Comparison of ENCODE assay signal across 8 cellular contexts in the genomic region with DNA sequence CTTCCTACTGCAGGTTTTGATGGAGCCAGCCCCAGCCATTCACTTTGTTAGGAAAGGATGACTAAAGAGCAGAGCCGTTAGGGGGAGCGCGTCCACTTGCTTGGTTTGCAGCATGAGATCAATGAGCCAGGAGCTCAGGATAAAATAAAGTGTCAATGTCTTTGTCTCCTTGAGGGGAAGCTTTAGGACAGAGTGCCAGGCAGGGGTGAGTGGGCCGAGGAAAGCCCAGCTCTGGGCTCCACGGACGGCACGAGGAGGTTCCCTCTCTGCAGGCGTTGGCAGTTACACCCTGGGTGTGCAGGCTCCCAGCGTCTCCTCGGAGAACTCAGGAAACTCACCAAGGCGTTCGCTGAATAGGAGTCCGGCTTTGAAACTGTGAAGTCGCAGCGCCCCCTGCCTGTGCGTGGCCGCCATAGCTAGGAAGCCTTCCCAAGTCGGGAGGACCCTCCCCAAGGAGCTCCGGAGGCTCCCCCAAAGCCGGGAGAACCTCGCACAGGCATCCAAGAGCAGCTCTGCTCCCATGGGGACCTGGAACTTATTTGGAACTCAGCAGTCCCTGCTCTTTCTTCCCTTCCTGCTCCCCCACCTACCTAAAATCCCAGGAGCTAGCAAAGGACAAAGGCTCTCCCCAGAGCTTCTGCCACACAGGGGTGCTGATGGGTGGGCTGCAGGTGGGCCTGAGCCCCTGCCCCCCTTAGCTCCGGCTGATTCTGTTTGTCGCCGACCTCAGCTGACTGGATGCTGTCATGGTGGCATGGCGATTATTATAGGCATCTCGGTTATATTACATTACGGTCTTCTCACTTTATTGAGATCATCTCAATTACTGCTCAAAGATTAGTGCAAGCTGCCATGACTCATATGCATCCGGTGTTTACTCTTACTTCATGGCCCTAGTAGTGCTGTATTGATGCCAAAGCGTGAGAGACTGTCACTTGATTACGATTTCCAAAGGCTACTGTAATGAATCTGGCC. TPM values are rescaled to one million over a fixed set of nuclear protein-coding genes. Genes with fewer than 3 reads are reported as not detected.
DNase-seq lines count a peak whose midpoint lies in the region; ATAC-seq and TF ChIP-seq lines count a peak whose summit lies in the region.

No MANE protein-coding gene starts in this region.

- H3K4me3 ChIP-seq in AG10803 (ENCODE audit: low read length) (peak overlapping the region; percentile 41), GM23248 (peak overlapping the region; percentile 61), WERI-Rb-1 (ENCODE audit: low read depth, low read length) (peak overlapping the region; percentile 17), cardiac fibroblast (replicated peaks in 1 of 2; ENCODE audit: low read depth in 2 of 2, low read length in 2 of 2) (peak overlapping the region in 1 of 2 donors; percentile 41)

- no peaks in the 10 kb centered on the region for H3K36me3 ChIP-seq in GM23248 (ENCODE audit: low read depth)
- H3K36me3 ChIP-seq in WERI-Rb-1: no peaks in the 10 kb centered on the region

- no peak overlapping the region for H3K27ac ChIP-seq in GM23248
- H3K27ac ChIP-seq in WERI-Rb-1: no peak overlapping the region

- 6 to 10% methylated on average over 29 to 30 of the region's 30 CpGs for WGBS in GM23248 (ENCODE audit: low coverage in 1 of 2, low lambda C conversion rate in 2 of 2, missing lambda C conversion rate in 2 of 2), 2 experiments

- no peak for ATAC-seq in HG03095 (IDR thresholded peaks at IDR 0.05; ENCODE audit: unreplicated experiment)

- no peaks in the 10 kb centered on the region for H4K20me1 ChIP-seq in GM23248 (ENCODE audit: insufficient read depth)

- no peaks in the 10 kb centered on the region for H3F3A ChIP-seq in GM23248 (ENCODE audit: insufficient read depth)

- no peak overlapping the region for H3K9ac ChIP-seq in GM23248

- H3K27me3 ChIP-seq in GM23248 (replicated peaks; ENCODE audit: insufficient read depth): peaks cover 56% of the 10 kb centered on the region
- peaks cover 96% of the 10 kb centered on the region for H3K27me3 ChIP-seq in WERI-Rb-1 (ENCODE audit: insufficient read depth, low read depth, severe bottlenecking)

- H3K9me2 ChIP-seq in GM23248 (ENCODE audit: insufficient read depth): no peaks in the 10 kb centered on the region

- H3K79me2 ChIP-seq in GM23248 (ENCODE audit: insufficient read depth): no peaks in the 10 kb centered on the region

- H3K4me1 ChIP-seq in GM23248 (ENCODE audit: insufficient read depth): no peaks in the 10 kb centered on the region

- DNase-seq in AG10803 (ENCODE audit: low read depth): peak; percentile 81
- peak; percentile 91 for DNase-seq in GM23248
- peak; percentile 49 for DNase-seq in NCI-H2171 treated with DMSO at 0.1 percent for 48 hours (lab: John Stamatoyannopoulos, UW)
- peak; percentile 93 for DNase-seq in WERI-Rb-1
- DNase-seq in cardiac fibroblast (ENCODE audit: low read depth in 2 of 2): peak; percentile 88 to 92
- peak; percentile 90 for DNase-seq in islet precursor cell
- peak; percentile 56 for DNase-seq in stimulated activated CD4-positive, alpha-beta T cell treated with anti-CD3 and anti-CD28 coated beads, Interleukin-12 subunit alpha, Interleukin-12 subunit beta, amount 100 ng/mL, for 4 hours

- peak overlapping the region; percentile 69 for H2AFZ ChIP-seq in GM23248

- in situ Hi-C loops in GM23248 (cut with MboI): loop anchor here (5.0 to 25.0 kb wide), 2 partner anchors 459 to 864 kb away; no protein-coding TSS in a partner anchor

- H3K9me3 ChIP-seq in GM23248 (ENCODE audit: low read depth) (no peaks in the 10 kb centered on the region), WERI-Rb-1 (ENCODE audit: severe bottlenecking) (no peaks in the 10 kb centered on the region)

- H3K4me2 ChIP-seq in GM23248 (ENCODE audit: unreplicated experiment): peak overlapping the region; percentile 85

- TF ChIP-seq CTCF in AG10803 (conservative IDR thresholded peaks at IDR 0.05; ENCODE audit: low read length): peak; percentile 80
- peak; percentile 96 for TF ChIP-seq CTCF in WERI-Rb-1 (IDR thresholded peaks at IDR 0.05; ENCODE audit: low read depth, low read length)
- peak; percentile 85 for TF ChIP-seq CTCF in cardiac fibroblast (IDR thresholded peaks at IDR 0.05; ENCODE audit: low read depth, low read length)

RNA-seq across cellular contexts. Expression of gene GSX1, which starts 34.4 kb away (rescaled TPM):
- total RNA-seq in GM23248 (2014; rRNA removed; shearing (Covaris generic)): not detected in 2 replicates
- not detected in 2 replicates for polyA plus RNA-seq in GM23248 (2016; fragmentation: Nextera tagmentation; extraction: Ambion mirVana)
